In the genomic region with DNA sequence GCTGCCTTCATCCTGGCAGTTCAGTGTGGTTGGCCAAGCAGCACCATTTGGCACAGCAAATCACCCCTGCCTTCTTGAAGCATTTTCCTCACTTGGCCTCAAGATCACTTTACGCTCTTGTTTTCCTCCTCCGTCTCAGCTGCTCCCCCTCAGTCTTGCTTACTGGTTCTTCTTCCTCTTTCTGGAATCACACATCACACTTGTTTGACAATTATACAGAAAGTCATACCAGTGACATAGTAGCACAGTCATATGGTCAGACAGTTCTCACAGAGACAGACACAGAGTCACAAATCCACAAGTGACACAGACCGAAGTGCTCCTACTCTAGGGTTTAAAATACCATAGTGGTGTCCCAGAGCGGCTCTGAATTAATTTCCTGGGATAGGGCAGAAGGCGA, we compare ENCODE assay signal across 19 cellular contexts. TPM values are rescaled to one million over a fixed set of nuclear protein-coding genes. Genes with fewer than 3 reads are reported as not detected.
DNase-seq lines count a peak whose midpoint lies in the region; ATAC-seq and TF ChIP-seq lines count a peak whose summit lies in the region.
"Had no signal": no experiment of that assay in that cellular context is flagged by ENCODE, and none has a peak within 500 bp of the region (broad histone marks: within the 10 kb centered on the region; RNA-seq: fewer than 3 reads in every experiment).

No MANE protein-coding gene starts in this region.

- in situ Hi-C loops in IMR-90 (cut with MboI; ENCODE audit: low sequenced_read_pairs), result loop anchor here (5.0 kb wide), 1 partner anchor 619 kb away; no protein-coding TSS in a partner anchor

- H2BK5ac ChIP-seq in IMR-90 (ENCODE audit: low read depth, low read length, poor library complexity, severe bottlenecking), result peak overlapping the region; percentile 16

- H3K9me3 ChIP-seq in IMR-90 (ENCODE audit: control insufficient read depth, insufficient read depth, low read length) (peaks cover 3% of the 10 kb centered on the region; the same call in 1 of the 2 replicates), upper lobe of right lung (no peaks in the 10 kb centered on the region), tibial artery (no peaks in the 10 kb centered on the region)
- H3K9me3 ChIP-seq: colonic mucosa, left ventricle myocardium inferior, neutrophil, suprapubic skin had no signal

- peak overlapping the region; percentile 34; the same call in 1 of the 2 replicates for H3K18ac ChIP-seq in IMR-90 (ENCODE audit: low read depth, low read length)

- peak; percentile 49 for DNase-seq in SIG-M5 treated with dmso at 0.1 percent for 504 hours (lab: John Stamatoyannopoulos, UW; ENCODE audit: unreplicated experiment)
- DNase-seq in SIG-M5 (lab: John Stamatoyannopoulos, UW), result no peak
- no peak for DNase-seq in IMR-90
- no peak for DNase-seq in effector memory CD8-positive, alpha-beta T cell
- DNase-seq in upper lobe of right lung, result no peak
- no peak for DNase-seq in retina
- DNase-seq in tibial artery, result no peak
- DNase-seq: activated CD4-positive, alpha-beta T cell treated with anti-CD3 and anti-CD28 coated beads, Interleukin-2, amount 10 ng/mL, durations not matched to agents 7 days and 5 days; colonic mucosa; COR-L47; left ventricle myocardium inferior; NCI-H2171; NK-92 treated with Interleukin-12 subunit alpha and Interleukin-12 subunit beta, amount 100 ng/mL, for 24 hours; small intestine had no signal

- no peak overlapping the region for H3K9ac ChIP-seq in IMR-90 (ENCODE audit: low read depth, low read length)

- H3K4me3 Mint-ChIP-seq in effector memory CD8-positive, alpha-beta T cell, result no peak overlapping the region
- H3K4me3 Mint-ChIP-seq: activated CD4-positive, alpha-beta T cell treated with anti-CD3 and anti-CD28 coated beads, Interleukin-2, amount 10 ng/mL, durations not matched to agents 7 days and 5 days; activated T-helper 1 cell treated with anti-CD3 and anti-CD28 coated beads, Interleukin-12 subunit alpha, Interleukin-12 subunit beta, Interleukin-2, Interleukin-4 antibody, amounts not matched to agents 30 ng/mL and 10 ng/mL and 1 ng/mL, durations not matched to agents 14 hours and 24 hours and 36 hours had no signal

- H2AK9ac ChIP-seq in IMR-90 (replicated peaks; ENCODE audit: low read depth, low read length, poor library complexity), result no peak overlapping the region

- H3K27me3 Mint-ChIP-seq in effector memory CD8-positive, alpha-beta T cell, result no peaks in the 10 kb centered on the region
- H3K27me3 Mint-ChIP-seq: activated CD4-positive, alpha-beta T cell treated with anti-CD3 and anti-CD28 coated beads, Interleukin-2, amount 10 ng/mL, durations not matched to agents 7 days and 5 days had no signal

- H3K27ac Mint-ChIP-seq in effector memory CD8-positive, alpha-beta T cell, result no peak overlapping the region
- H3K27ac Mint-ChIP-seq: activated CD4-positive, alpha-beta T cell treated with anti-CD3 and anti-CD28 coated beads, Interleukin-2, amount 10 ng/mL, durations not matched to agents 7 days and 5 days; activated T-helper 1 cell treated with anti-CD3 and anti-CD28 coated beads, Interleukin-12 subunit alpha, Interleukin-12 subunit beta, Interleukin-2, Interleukin-4 antibody, amounts not matched to agents 30 ng/mL and 10 ng/mL and 1 ng/mL, durations not matched to agents 14 hours and 24 hours and 36 hours had no signal

- no peak overlapping the region for H3K27ac ChIP-seq in IMR-90 (ENCODE audit: insufficient read depth, low read length)
- no peak overlapping the region for H3K27ac ChIP-seq in upper lobe of right lung
- no peak overlapping the region for H3K27ac ChIP-seq in tibial artery
- H3K27ac ChIP-seq: colonic mucosa, hepatocyte, left ventricle myocardium inferior, neutrophil, suprapubic skin had no signal

- H4K8ac ChIP-seq in IMR-90 (ENCODE audit: low read depth in 2 of 2, low read length in 2 of 2), result peak overlapping the region in 1 of 2 experiments; percentile 60; a peak in 1 of 4 replicates

- H3K4me1 Mint-ChIP-seq in effector memory CD8-positive, alpha-beta T cell (ENCODE audit: low read depth in 2 of 2), result peaks cover 1 to 3% of the 10 kb centered on the region in 2 donors

- peak overlapping the region; percentile 76; the same call in 1 of the 3 replicates for H2BK15ac ChIP-seq in IMR-90 (ENCODE audit: low read depth, low read length)

- peaks cover 5% of the 10 kb centered on the region for H3K4me1 ChIP-seq in IMR-90 (ENCODE audit: control insufficient read depth, insufficient read depth, low read length)
- H3K4me1 ChIP-seq in upper lobe of right lung, result no peaks in the 10 kb centered on the region
- H3K4me1 ChIP-seq in tibial artery, result no peaks in the 10 kb centered on the region

- POLR2A ChIA-PET in IMR-90 (lab: Charles Lee; ENCODE audit: unreplicated experiment), result interaction anchor here (1.3 kb wide), 1 partner anchor 43 kb away, joined by 3 read pairs; a partner anchor contains a TSS

- peak overlapping the region; percentile 14 for H3K14ac ChIP-seq in IMR-90 (replicated peaks; ENCODE audit: low read depth, low read length)

- H3K4me3 ChIP-seq in IMR-90 (ENCODE audit: insufficient read depth, low read depth, low read length), result no peak overlapping the region
- H3K4me3 ChIP-seq in upper lobe of right lung, result no peak overlapping the region
- no peak overlapping the region for H3K4me3 ChIP-seq in tibial artery
- H3K4me3 ChIP-seq: colonic mucosa, hepatocyte, left ventricle myocardium inferior, suprapubic skin had no signal

- H2BK120ac ChIP-seq in IMR-90 (ENCODE audit: low read depth, low read length), result peak overlapping the region; percentile 44

- H3K36me3 ChIP-seq in IMR-90 (ENCODE audit: control insufficient read depth, insufficient read depth, low read length) (no peaks in the 10 kb centered on the region), upper lobe of right lung (no peaks in the 10 kb centered on the region), tibial artery (no peaks in the 10 kb centered on the region)
- H3K36me3 ChIP-seq: colonic mucosa, left ventricle myocardium inferior, neutrophil, suprapubic skin had no signal

- no peak for TF ChIP-seq POLR2A in IMR-90 (IDR thresholded peaks at IDR 0.05; ENCODE audit: low read depth, low read length)

- peaks cover 4% of the 10 kb centered on the region; the same call in 1 of the 2 replicates for H3K9me1 ChIP-seq in IMR-90 (ENCODE audit: insufficient read depth, low read length)

- peak overlapping the region; percentile 0; the same call in 1 of the 2 replicates for H3K23ac ChIP-seq in IMR-90 (ENCODE audit: low read depth, low read length)

- peak overlapping the region; percentile 75 for H4K5ac ChIP-seq in IMR-90 (ENCODE audit: low read depth, low read length)

- no peak for TF ChIP-seq CTCF in IMR-90 (conservative IDR thresholded peaks at IDR 0.05; ENCODE audit: low read depth, low read length)
- TF ChIP-seq CTCF in upper lobe of right lung (IDR thresholded peaks at IDR 0.05), result no peak
- TF ChIP-seq CTCF in tibial artery (IDR thresholded peaks at IDR 0.05), result no peak

- H2BK20ac ChIP-seq in IMR-90 (ENCODE audit: low read depth, low read length), result peak overlapping the region; percentile 27

- H3K27me3 ChIP-seq in IMR-90 (ENCODE audit: control insufficient read depth, insufficient read depth, low read length) (no peaks in the 10 kb centered on the region), upper lobe of right lung (no peaks in the 10 kb centered on the region), tibial artery (no peaks in the 10 kb centered on the region)
- H3K27me3 ChIP-seq: colonic mucosa, hepatocyte, neutrophil, suprapubic skin had no signal

- H3K4me2 ChIP-seq in IMR-90 (ENCODE audit: low read depth, low read length), result no peak overlapping the region
- H3K4me2 ChIP-seq: hepatocyte had no signal

- CTCF ChIA-PET in IMR-90 (lab: Yijun Ruan, JAX), result interaction anchor here (0.8 kb wide), 1 partner anchor 474 kb away, joined by 4 read pairs; no protein-coding TSS in a partner anchor

- H4K91ac ChIP-seq in IMR-90 (ENCODE audit: insufficient read depth, low read depth, low read length), result peak overlapping the region; percentile 16

- dilution Hi-C loops in IMR-90 (cut with HindIII; ENCODE audit: low sequenced_read_pairs, unreplicated experiment), result no loop called here

- no peaks in the 10 kb centered on the region for H3K79me1 ChIP-seq in IMR-90 (ENCODE audit: low read depth in 1 of 2, low read length in 2 of 2)

- BruUV-seq in IMR-90 (replicated peaks; lab: Mats Ljungman, UMichigan), result no TSS peak

- H3K36me3 Mint-ChIP-seq in effector memory CD8-positive, alpha-beta T cell (ENCODE audit: insufficient read depth), result no peaks in the 10 kb centered on the region

- ATAC-seq in IMR-90 (ENCODE audit: low read depth) (no peak), upper lobe of right lung (peak; percentile 59), HG03457 (IDR thresholded peaks at IDR 0.05; ENCODE audit: unreplicated experiment) (no peak)
- peak; percentile 14 for ATAC-seq in effector memory CD8-positive, alpha-beta T cell (replicated peaks)

- no peak overlapping the region for H3K56ac ChIP-seq in IMR-90 (ENCODE audit: extremely low read depth, insufficient read depth, low read length)

- no CpG with 5 or more reads among the region's 5 CpGs for WGBS in IMR-90 (ENCODE audit: extremely low coverage in 2 of 2, insufficient read length in 1 of 2), 2 experiments

- no peaks in the 10 kb centered on the region for H3K9me3 Mint-ChIP-seq in effector memory CD8-positive, alpha-beta T cell
- H3K9me3 Mint-ChIP-seq: activated CD4-positive, alpha-beta T cell treated with anti-CD3 and anti-CD28 coated beads, Interleukin-2, amount 10 ng/mL, durations not matched to agents 7 days and 5 days; activated T-helper 1 cell treated with anti-CD3 and anti-CD28 coated beads, Interleukin-12 subunit alpha, Interleukin-12 subunit beta, Interleukin-2, Interleukin-4 antibody, amounts not matched to agents 30 ng/mL and 10 ng/mL and 1 ng/mL, durations not matched to agents 14 hours and 24 hours and 36 hours had no signal

- no peaks in the 10 kb centered on the region for H4K20me1 ChIP-seq in IMR-90 (ENCODE audit: insufficient read depth, low read length)

- no peak for TF ChIP-seq RAD21 in IMR-90 (IDR thresholded peaks at IDR 0.05; ENCODE audit: low read length)

- H3K4ac ChIP-seq in IMR-90 (ENCODE audit: low read depth, low read length), result peak overlapping the region; percentile 48

- no peak overlapping the region; the same call in 1 of the 2 replicates for H2AK5ac ChIP-seq in IMR-90 (ENCODE audit: low read depth, low read length)

- intact Hi-C loops in IMR-90 (cut with micrococcal nuclease), result no loop called here
- intact Hi-C loops in upper lobe of right lung (cut with DNase I), result loop anchor here (10.0 kb wide), 1 partner anchor 621 kb away; no protein-coding TSS in a partner anchor
- intact Hi-C loops in tibial artery (cut with DNase I; ENCODE audit: low total_unique reads), result loop anchor here (5.0 kb wide), 1 partner anchor 619 kb away; no protein-coding TSS in a partner anchor

- peak overlapping the region; percentile 19 for H2AFZ ChIP-seq in IMR-90 (replicated peaks; ENCODE audit: low read length, poor library complexity)
- H2AFZ ChIP-seq: hepatocyte had no signal

TF ChIP-seq in IMR-90, 13 proteins besides CTCF, POLR2A, EP300 and RAD21 (continues in another document):
- TF ChIP-seq CHD1 (IDR thresholded peaks at IDR 0.05; ENCODE audit: low read depth, low read length) (no peak), MXI1 (IDR thresholded peaks at IDR 0.05; ENCODE audit: borderline replicate concordance, low read depth, low read length) (no peak)

RNA-seq across cellular contexts. Expression of a gene that starts 43.8 kb away (rescaled TPM):
- total RNA-seq in IMR-90 (2012; rRNA removed) (22.4 and 48.0 TPM in 2 replicates), upper lobe of right lung (35.6 TPM)
- polyA plus RNA-seq in IMR-90 (2012; rRNA removed), result 7.9 and 13.7 TPM in 2 replicates
- 2.2 TPM in 2 replicates for polyA plus RNA-seq in IMR-90 (2012; cell fraction: cytosol; rRNA removed)
- 1.4 and 4.4 TPM in 2 replicates for polyA plus RNA-seq in IMR-90 (2012; cell fraction: nucleus; rRNA removed; ENCODE audit: low replicate concordance)

Comparison
In these comparisons a context has a peak if more than half of its experiments do, and no peak if none do; other contexts are left out.
1. ATAC-seq: peak in effector memory CD8-positive, alpha-beta T cell (single experiment) and upper lobe of right lung (single experiment); none in IMR-90 (single experiment) and HG03457 (single experiment).